ENCODE assay signal across 20 cellular contexts in genomic region chr16:72500545-72500944, GRCh38.
A peak's percentile ranks its signal among the peaks of the same experiment; 100 is the strongest.
DNase-seq lines count a peak whose midpoint lies in the region; ATAC-seq and TF ChIP-seq lines count a peak whose summit lies in the region.
"Had no signal": no experiment of that assay in that cellular context is flagged by ENCODE, and none has a peak within 500 bp of the region (broad histone marks: within the 10 kb centered on the region; RNA-seq: fewer than 3 reads in every experiment).

No MANE protein-coding gene starts in this region.

- H3K9me2 ChIP-seq in SK-N-SH: no peaks in the 10 kb centered on the region

- no peaks in the 10 kb centered on the region for H3K27me3 Mint-ChIP-seq in progenitor cell of endocrine pancreas
- H3K27me3 Mint-ChIP-seq: CD4-positive, CD25-positive, alpha-beta regulatory T cell; CD8-positive, alpha-beta memory T cell had no signal

- no peak overlapping the region for H3K4me2 ChIP-seq in SK-N-SH

- no peak for TF ChIP-seq RAD21 in SK-N-SH (IDR thresholded peaks at IDR 0.05; ENCODE audit: low read length)

- no peaks in the 10 kb centered on the region for H3K36me3 Mint-ChIP-seq in progenitor cell of endocrine pancreas (ENCODE audit: insufficient read depth)
- H3K36me3 Mint-ChIP-seq: CD4-positive, CD25-positive, alpha-beta regulatory T cell; CD8-positive, alpha-beta memory T cell had no signal

- H3K4me1 Mint-ChIP-seq in progenitor cell of endocrine pancreas (ENCODE audit: low read depth): peaks cover 2% of the 10 kb centered on the region
- H3K4me1 Mint-ChIP-seq: CD4-positive, CD25-positive, alpha-beta regulatory T cell; CD8-positive, alpha-beta memory T cell had no signal

- CTCF ChIA-PET in SK-N-SH (lab: Yijun Ruan, JAX): interaction anchor here (0.6 to 2.1 kb wide), 16 partner anchors 9 to 1378 kb away, joined by 3 to 9 read pairs (median 4); no protein-coding TSS in a partner anchor

- no peak for TF ChIP-seq EP300 in SK-N-SH (IDR thresholded peaks at IDR 0.05; ENCODE audit: borderline replicate concordance in 1 of 2, low read depth in 1 of 2, low read length in 1 of 2)

- no peaks in the 10 kb centered on the region for H3K9me3 ChIP-seq in SK-N-SH
- H3K9me3 ChIP-seq: BE2C had no signal

- peaks cover 0 to 16% of the 10 kb centered on the region in 2 experiments; a peak in 1 of 4 replicates for H3K4me1 ChIP-seq in SK-N-SH (ENCODE audit: control insufficient read depth in 1 of 2, insufficient read depth in 2 of 2, low read depth in 1 of 2, low read length in 1 of 2)

- H3K79me2 ChIP-seq in SK-N-SH (ENCODE audit: insufficient read depth): no peaks in the 10 kb centered on the region

- POLR2A ChIA-PET in SK-N-SH (lab: Yijun Ruan, JAX): interaction anchor here (1.4 kb wide), 1 partner anchor 302 kb away, joined by 3 read pairs; no protein-coding TSS in a partner anchor

- H3K9me3 Mint-ChIP-seq in progenitor cell of endocrine pancreas (ENCODE audit: low read depth): no peaks in the 10 kb centered on the region
- H3K9me3 Mint-ChIP-seq: CD4-positive, CD25-positive, alpha-beta regulatory T cell had no signal

- DNase-seq in SK-N-SH (no peak), fibroblast of villous mesenchyme (ENCODE audit: low read depth) (peak; percentile 8), progenitor cell of endocrine pancreas (ENCODE audit: low spot score, unreplicated experiment) (no peak), UCSD-AML1 (lab: John Stamatoyannopoulos, UW; ENCODE audit: unreplicated experiment) (no peak)
- DNase-seq: 8988T; BE2C; C1 segment of cervical spinal cord; CD4-positive, CD25-positive, alpha-beta regulatory T cell; CD8-positive, alpha-beta memory T cell; COR-L47; DMS 273 treated with DMSO at 0.1 percent for 48 hours; DMS53; DND-41; EL; H9; IMR-90 had no signal

- H3K4me3 Mint-ChIP-seq in progenitor cell of endocrine pancreas (ENCODE audit: low read depth): no peak overlapping the region
- H3K4me3 Mint-ChIP-seq: CD4-positive, CD25-positive, alpha-beta regulatory T cell; CD8-positive, alpha-beta memory T cell; H9 had no signal

- WGBS in SK-N-SH (ENCODE audit: low lambda C conversion rate): 87% methylated on average over 5 of the region's 5 CpGs

- H3K27ac Mint-ChIP-seq in progenitor cell of endocrine pancreas: peak overlapping the region; percentile 56
- H3K27ac Mint-ChIP-seq: CD4-positive, CD25-positive, alpha-beta regulatory T cell; CD8-positive, alpha-beta memory T cell; H9 had no signal

- no peak overlapping the region for H3K9ac ChIP-seq in SK-N-SH

- H3K27ac ChIP-seq in SK-N-SH (ENCODE audit: low read depth in 2 of 2, low read length in 1 of 2): peak overlapping the region in 1 of 2 experiments; percentile 75; a peak in 2 of 4 replicates

- ATAC-seq in SK-N-SH treated with all-trans-retinoic acid at 6 μM for 48 hours (peak; percentile 18; the same call in 1 of the 3 replicates), GM21528 (IDR thresholded peaks at IDR 0.05; ENCODE audit: low FRiP score, unreplicated experiment) (no peak), GM19328 (IDR thresholded peaks at IDR 0.05; ENCODE audit: unreplicated experiment) (no peak)
- ATAC-seq: GM12878 had no signal

- no peak overlapping the region for H3K4me3 ChIP-seq in SK-N-SH (ENCODE audit: low read depth in 2 of 2, low read length in 1 of 2)
- no peak overlapping the region for H3K4me3 ChIP-seq in fibroblast of villous mesenchyme (ENCODE audit: low read depth, low read length)
- H3K4me3 ChIP-seq: GM12878 had no signal

- no peaks in the 10 kb centered on the region for H4K20me1 ChIP-seq in SK-N-SH (ENCODE audit: insufficient read depth)

- H3K36me3 ChIP-seq in SK-N-SH (replicated peaks in 1 of 2; ENCODE audit: control insufficient read depth in 1 of 2, insufficient read depth in 2 of 2, low read length in 1 of 2): no peaks in the 10 kb centered on the region
- H3K36me3 ChIP-seq: BE2C had no signal

- TF ChIP-seq CTCF in SK-N-SH (IDR thresholded peaks at IDR 0.05) (no peak), fibroblast of villous mesenchyme (IDR thresholded peaks at IDR 0.05; ENCODE audit: insufficient read depth, low read depth, low read length) (no peak), progenitor cell of endocrine pancreas (IDR thresholded peaks at IDR 0.05; ENCODE audit: unreplicated experiment) (no peak)

- H3F3A ChIP-seq in SK-N-SH (replicated peaks; ENCODE audit: insufficient read depth): no peaks in the 10 kb centered on the region

- no peak overlapping the region for H2AFZ ChIP-seq in SK-N-SH (ENCODE audit: low read depth)

- no peaks in the 10 kb centered on the region for H3K27me3 ChIP-seq in SK-N-SH (ENCODE audit: insufficient read depth)
- H3K27me3 ChIP-seq: BE2C had no signal

TF ChIP-seq in SK-N-SH treated with all-trans-retinoic acid at 6 μM for 48 hours, 23 proteins besides CTCF, POLR2A, EP300 and RAD21 (continues in another document):
- TF ChIP-seq TOX (CRISPR knock-in tag; IDR thresholded peaks at IDR 0.05; ENCODE audit: borderline replicate concordance): no peak
- TF ChIP-seq ZC3H10 (CRISPR knock-in tag; IDR thresholded peaks at IDR 0.05): no peak
- TF ChIP-seq CSRNP3 (CRISPR knock-in tag; IDR thresholded peaks at IDR 0.05): no peak
- TF ChIP-seq BACH2 (CRISPR knock-in tag; IDR thresholded peaks at IDR 0.05; ENCODE audit: borderline replicate concordance): no peak

TF ChIP-seq in SK-N-SH, 30 proteins besides CTCF, POLR2A, EP300 and RAD21:
- TF ChIP-seq RFX5 (IDR thresholded peaks at IDR 0.05; ENCODE audit: low read length): no peak
- TF ChIP-seq FOSL2 (IDR thresholded peaks at IDR 0.05; ENCODE audit: borderline replicate concordance, low read depth): no peak
- no peak for TF ChIP-seq TCF12 (IDR thresholded peaks at IDR 0.05)
- no peak for TF ChIP-seq MXI1 (IDR thresholded peaks at IDR 0.05; ENCODE audit: low read depth, low read length)
- TF ChIP-seq IRF3 (IDR thresholded peaks at IDR 0.05; ENCODE audit: low read depth, low read length): no peak
- no peak for TF ChIP-seq RXRA (IDR thresholded peaks at IDR 0.05; ENCODE audit: borderline replicate concordance, low read depth)
- TF ChIP-seq CHD2 (IDR thresholded peaks at IDR 0.05; ENCODE audit: low read length, partially characterized antibody): no peak
- TF ChIP-seq FOXM1 (IDR thresholded peaks at IDR 0.05; ENCODE audit: low read depth): no peak
- TF ChIP-seq EZH2phosphoT487 (IDR thresholded peaks at IDR 0.05; ENCODE audit: borderline replicate concordance, low read depth): no peak
TF ChIP-seq in SK-N-SH: peak in this region for 0.
